In genomic region chr11:134759314-134759713, GRCh38 we compare ENCODE assay signal across 31 cellular contexts.
"Had no signal": no experiment of that assay in that cellular context is flagged by ENCODE, and none has a peak within 500 bp of the region (broad histone marks: within the 10 kb centered on the region; RNA-seq: fewer than 3 reads in every experiment).

No MANE protein-coding gene starts in this region.

- H3K4me1 ChIP-seq: breast epithelium, foreskin keratinocyte, heart right ventricle, left lung, pancreas, prostate gland, sigmoid colon, upper lobe of right lung had no signal

- H3K9me3 Mint-ChIP-seq: activated naive CD4-positive, alpha-beta T cell treated with anti-CD3 and anti-CD28 coated beads, Interleukin-2, amount 50 U/mL, for 72 hours; activated T-cell treated with anti-CD3 and anti-CD28 coated beads, Interleukin-2, amount 50 U/mL, for 72 hours; effector memory CD8-positive, alpha-beta T cell; nephron; stimulated activated memory B cell treated with anti-CD40 and anti-IgM and Interleukin-4, amounts not matched to agents 10 μg/mL and 1 μg/mL and 100 μg/mL, for 72 hours; stimulated activated naive CD8-positive, alpha-beta T cell treated with anti-CD3 and anti-CD28 coated beads, Interleukin-15, amount 100 ng/mL, for 72 hours had no signal

- H3K4me1 Mint-ChIP-seq: activated CD4-positive, alpha-beta T cell treated with anti-CD3 and anti-CD28 coated beads for 36 hours; nephron; stimulated activated memory B cell treated with anti-CD40 and anti-IgM and Interleukin-4, amounts not matched to agents 10 μg/mL and 1 μg/mL and 100 μg/mL, for 72 hours; stimulated activated naive CD8-positive, alpha-beta T cell treated with anti-CD3 and anti-CD28 coated beads, Interleukin-15, amount 100 ng/mL, for 72 hours had no signal

- H3K27ac Mint-ChIP-seq: activated CD4-positive, alpha-beta T cell treated with anti-CD3 and anti-CD28 coated beads for 36 hours; activated naive CD4-positive, alpha-beta T cell treated with anti-CD3 and anti-CD28 coated beads, Interleukin-2, amount 50 U/mL, for 72 hours; activated T-cell treated with anti-CD3 and anti-CD28 coated beads, Interleukin-2, amount 50 U/mL, for 72 hours; effector memory CD8-positive, alpha-beta T cell; nephron; stimulated activated memory B cell treated with anti-CD40 and anti-IgM and Interleukin-4, amounts not matched to agents 10 μg/mL and 1 μg/mL and 100 μg/mL, for 72 hours; stimulated activated naive CD8-positive, alpha-beta T cell treated with anti-CD3 and anti-CD28 coated beads, Interleukin-15, amount 100 ng/mL, for 72 hours had no signal

- H3K27ac ChIP-seq: breast epithelium, coronary artery, dorsolateral prefrontal cortex, foreskin keratinocyte, heart right ventricle, left lung, neutrophil, pancreas, prostate gland, sigmoid colon, thyroid gland, upper lobe of right lung had no signal

- H3K36me3 Mint-ChIP-seq: activated naive CD4-positive, alpha-beta T cell treated with anti-CD3 and anti-CD28 coated beads, Interleukin-2, amount 50 U/mL, for 72 hours; stimulated activated memory B cell treated with anti-CD40 and anti-IgM and Interleukin-4, amounts not matched to agents 10 μg/mL and 1 μg/mL and 100 μg/mL, for 72 hours had no signal

- DNase-seq: activated CD4-positive, alpha-beta T cell treated with anti-CD3 and anti-CD28 coated beads for 36 hours; activated CD4-positive, alpha-beta T cell treated with anti-CD3 and anti-CD28 coated beads, Interleukin-2, amount 50 U/mL, for 4 hours; activated CD4-positive, CD25-positive, alpha-beta regulatory T cell; activated naive CD4-positive, alpha-beta T cell; activated T-cell treated with anti-CD3 and anti-CD28 coated beads for 4 hours; activated T-cell treated with anti-CD3 and anti-CD28 coated beads, Interleukin-2, amount 50 U/mL, for 72 hours; cerebellar nuclear complex; dorsolateral prefrontal cortex; effector memory CD8-positive, alpha-beta T cell; foreskin keratinocyte; heart right ventricle; left lung; mammary epithelial cell; retina; sigmoid colon; small intestine; stimulated activated CD4-positive, alpha-beta T cell treated with anti-CD3 and anti-CD28 coated beads, Interleukin-1b, Interleukin-23, amount 100 ng/mL, for 48 hours; stimulated activated CD4-positive, alpha-beta T cell treated with anti-CD3 and anti-CD28 coated beads, Interleukin-4, amount 100 ng/mL, for 4 hours; stimulated activated CD8-positive, alpha-beta memory T cell treated with anti-CD3 and anti-CD28 coated beads, Interleukin-4, amount 100 ng/mL, for 48 hours; stimulated activated naive CD8-positive, alpha-beta T cell treated with anti-CD3 and anti-CD28 coated beads, Interleukin-15, amount 100 ng/mL, for 72 hours; thyroid gland; upper lobe of right lung had no signal

- H3K9me3 ChIP-seq: breast epithelium, heart right ventricle, left lung, neutrophil, pancreas, prostate gland, sigmoid colon, thyroid gland, upper lobe of right lung had no signal

- H3K27me3 ChIP-seq: foreskin keratinocyte, pancreas, sigmoid colon, thyroid gland, upper lobe of right lung had no signal

- H3K36me3 ChIP-seq: breast epithelium, heart right ventricle, left lung, neutrophil, pancreas, prostate gland, sigmoid colon, thyroid gland, upper lobe of right lung had no signal

- H3K4me3 Mint-ChIP-seq: activated CD4-positive, alpha-beta T cell treated with anti-CD3 and anti-CD28 coated beads for 36 hours; activated T-cell treated with anti-CD3 and anti-CD28 coated beads, Interleukin-2, amount 50 U/mL, for 72 hours; effector memory CD8-positive, alpha-beta T cell; nephron; stimulated activated memory B cell treated with anti-CD40 and anti-IgM and Interleukin-4, amounts not matched to agents 10 μg/mL and 1 μg/mL and 100 μg/mL, for 72 hours; stimulated activated naive CD8-positive, alpha-beta T cell treated with anti-CD3 and anti-CD28 coated beads, Interleukin-15, amount 100 ng/mL, for 72 hours had no signal

- ATAC-seq: activated CD4-positive, alpha-beta T cell treated with anti-CD3 and anti-CD28 coated beads for 36 hours; activated naive CD4-positive, alpha-beta T cell treated with anti-CD3 and anti-CD28 coated beads, Interleukin-2, amount 50 U/mL, for 72 hours; activated T-cell treated with anti-CD3 and anti-CD28 coated beads, Interleukin-2, amount 50 U/mL, for 72 hours; effector memory CD8-positive, alpha-beta T cell; esophagus mucosa; foreskin keratinocyte; heart right ventricle; left lung; stimulated activated memory B cell treated with anti-CD40 and anti-IgM and Interleukin-4, amounts not matched to agents 10 μg/mL and 1 μg/mL and 100 μg/mL, for 72 hours; stimulated activated naive CD8-positive, alpha-beta T cell treated with anti-CD3 and anti-CD28 coated beads, Interleukin-15, amount 100 ng/mL, for 72 hours; upper lobe of right lung had no signal

- H3K4me3 ChIP-seq: breast epithelium, coronary artery, dorsolateral prefrontal cortex, heart right ventricle, left lung, pancreas, prostate gland, sigmoid colon, thyroid gland, upper lobe of right lung had no signal
